19 cellular contexts compared by ENCODE assay signal in genomic region chr10:16314259-16314658, GRCh38.
A peak's percentile ranks its signal among the peaks of the same experiment; 100 is the strongest.
DNase-seq lines count a peak whose midpoint lies in the region; ATAC-seq and TF ChIP-seq lines count a peak whose summit lies in the region.
"Had no signal": no experiment of that assay in that cellular context is flagged by ENCODE, and none has a peak within 500 bp of the region (broad histone marks: within the 10 kb centered on the region; RNA-seq: fewer than 3 reads in every experiment).

No MANE protein-coding gene starts in this region.

- H4K8ac ChIP-seq in trophoblast cell (ENCODE audit: low read depth, low read length) = no peak overlapping the region

- no peak overlapping the region for H2AK5ac ChIP-seq in trophoblast cell (ENCODE audit: low read length)

- TF ChIP-seq RAD21 in SK-N-SH (IDR thresholded peaks at IDR 0.05; ENCODE audit: low read length) = no peak

- H3K9ac ChIP-seq in SK-N-SH = no peak overlapping the region
- H3K9ac ChIP-seq in trophoblast cell (ENCODE audit: low read length) = no peak overlapping the region

- H3K4ac ChIP-seq in trophoblast cell (ENCODE audit: low read depth, low read length) = no peak overlapping the region

- no peaks in the 10 kb centered on the region for H3K79me1 ChIP-seq in trophoblast cell (ENCODE audit: low read length)

- no peak overlapping the region for H3K18ac ChIP-seq in trophoblast cell (ENCODE audit: low read length)

- H3K9me2 ChIP-seq in SK-N-SH = no peaks in the 10 kb centered on the region

- H3K27me3 ChIP-seq in SK-N-SH (ENCODE audit: insufficient read depth) = no peaks in the 10 kb centered on the region
- no peaks in the 10 kb centered on the region for H3K27me3 ChIP-seq in WERI-Rb-1 (ENCODE audit: insufficient read depth, low read depth, severe bottlenecking)
- no peaks in the 10 kb centered on the region for H3K27me3 ChIP-seq in kidney epithelial cell (ENCODE audit: control insufficient read depth, insufficient read depth, low read length)
- no peaks in the 10 kb centered on the region for H3K27me3 ChIP-seq in trophoblast cell (ENCODE audit: insufficient read depth, low read length)
- H3K27me3 ChIP-seq: brain microvascular endothelial cell, right atrium auricular region, thyroid gland had no signal

- no peak overlapping the region for H2BK12ac ChIP-seq in trophoblast cell (ENCODE audit: low read length)

- H2BK120ac ChIP-seq in trophoblast cell (ENCODE audit: insufficient read depth, low read length, poor library complexity) = no peak overlapping the region

- no peak overlapping the region for H3K14ac ChIP-seq in trophoblast cell (ENCODE audit: low read length)

- no peak overlapping the region for H4K12ac ChIP-seq in trophoblast cell (ENCODE audit: low read depth, low read length)

- TF ChIP-seq EP300 in SK-N-SH (IDR thresholded peaks at IDR 0.05; ENCODE audit: borderline replicate concordance in 1 of 2, low read depth in 1 of 2, low read length in 1 of 2) = no peak

- H3K79me2 ChIP-seq in SK-N-SH (ENCODE audit: insufficient read depth) (no peaks in the 10 kb centered on the region), trophoblast cell (ENCODE audit: control insufficient read depth, insufficient read depth, low read length, poor library complexity) (no peaks in the 10 kb centered on the region)

- peaks cover 6% of the 10 kb centered on the region; the same call in 1 of the 2 replicates for H3K9me3 ChIP-seq in SK-N-SH
- no peaks in the 10 kb centered on the region for H3K9me3 ChIP-seq in WERI-Rb-1 (ENCODE audit: severe bottlenecking)
- H3K9me3 ChIP-seq in trophoblast cell (ENCODE audit: insufficient read depth, low read depth, low read length) = no peaks in the 10 kb centered on the region
- H3K9me3 ChIP-seq: thyroid gland had no signal

- H4K20me1 ChIP-seq in SK-N-SH (ENCODE audit: insufficient read depth) = no peaks in the 10 kb centered on the region

- H3K27ac ChIP-seq in SK-N-SH (ENCODE audit: low read depth in 2 of 2, low read length in 1 of 2) (no peak overlapping the region), WERI-Rb-1 (no peak overlapping the region), trophoblast cell (ENCODE audit: low read depth, low read length) (no peak overlapping the region)
- H3K27ac ChIP-seq: brain microvascular endothelial cell, right atrium auricular region, thyroid gland had no signal

- H2AFZ ChIP-seq in SK-N-SH (ENCODE audit: low read depth) (no peak overlapping the region), trophoblast cell (ENCODE audit: insufficient read depth, low read length, poor library complexity) (no peak overlapping the region)

- POLR2A ChIA-PET in SK-N-SH (lab: Yijun Ruan, JAX) = no interaction called here

- H3K4me2 ChIP-seq in SK-N-SH = no peak overlapping the region
- no peak overlapping the region for H3K4me2 ChIP-seq in trophoblast cell (ENCODE audit: low read length)

- H3K4me3 ChIP-seq in SK-N-SH (ENCODE audit: low read depth in 2 of 2, low read length in 1 of 2) (no peak overlapping the region), WERI-Rb-1 (ENCODE audit: low read depth, low read length) (no peak overlapping the region), kidney epithelial cell (ENCODE audit: low read depth, low read length) (no peak overlapping the region), trophoblast cell (ENCODE audit: low read depth, low read length) (no peak overlapping the region)
- H3K4me3 ChIP-seq: right atrium auricular region, thyroid gland had no signal

- no peak overlapping the region for H3K23ac ChIP-seq in trophoblast cell (ENCODE audit: low read length)

- H3K36me3 ChIP-seq in SK-N-SH (replicated peaks in 1 of 2; ENCODE audit: control insufficient read depth in 1 of 2, insufficient read depth in 2 of 2, low read length in 1 of 2) (no peaks in the 10 kb centered on the region), WERI-Rb-1 (no peaks in the 10 kb centered on the region), kidney epithelial cell (ENCODE audit: control insufficient read depth, insufficient read depth, low read length) (no peaks in the 10 kb centered on the region), trophoblast cell (ENCODE audit: control insufficient read depth in 1 of 2, insufficient read depth in 2 of 2, low read length in 2 of 2) (no peaks in the 10 kb centered on the region)
- H3K36me3 ChIP-seq: brain microvascular endothelial cell, right atrium auricular region, thyroid gland had no signal

- ATAC-seq in SK-N-SH treated with all-trans-retinoic acid at 6 μM for 48 hours (no peak), GM18867 (IDR thresholded peaks at IDR 0.05; ENCODE audit: unreplicated experiment) (peak; percentile 62)
- ATAC-seq: activated CD8-positive, alpha-beta T cell treated with anti-CD3 and anti-CD28 coated beads for 36 hours; activated T-cell treated with anti-CD3 and anti-CD28 coated beads, Interleukin-2, amount 50 U/mL, for 4 hours; T-cell had no signal

- DNase-seq in SK-N-SH (peak; percentile 4), WERI-Rb-1 (no peak), kidney epithelial cell (ENCODE audit: low read depth) (no peak), trophoblast cell (no peak), NCI-H1105 treated with DMSO at 0.1 percent for 48 hours (lab: John Stamatoyannopoulos, UW) (no peak), amniotic stem cell (lab: John Stamatoyannopoulos, UW) (no peak)
- DNase-seq: activated CD8-positive, alpha-beta T cell treated with anti-CD3 and anti-CD28 coated beads for 36 hours; activated naive CD8-positive, alpha-beta T cell treated with anti-CD3 and anti-CD28 coated beads, Interleukin-2, amount 10 ng/mL, durations not matched to agents 7 days and 5 days; activated T-cell treated with anti-CD3 and anti-CD28 coated beads, Interleukin-2, amount 50 U/mL, for 4 hours; brain microvascular endothelial cell; C1 segment of cervical spinal cord; foreskin melanocyte; NCI-H1436; stimulated activated naive B cell treated with anti-CD40 and anti-IgM and Interleukin-4, amounts not matched to agents 10 μg/mL and 1 μg/mL and 100 μg/mL, for 72 hours; T-cell; thyroid gland had no signal

- H3F3A ChIP-seq in SK-N-SH (replicated peaks; ENCODE audit: insufficient read depth) = no peaks in the 10 kb centered on the region

- no peak overlapping the region for H2BK5ac ChIP-seq in trophoblast cell (ENCODE audit: low read depth, low read length, poor library complexity)

- CTCF ChIA-PET in SK-N-SH (lab: Yijun Ruan, JAX) = interaction anchor here (0.6 to 1.0 kb wide), 2 partner anchors 33 to 582 kb away, joined by 3 read pairs; no protein-coding TSS in a partner anchor

- no peak overlapping the region for H4K91ac ChIP-seq in trophoblast cell (ENCODE audit: low read depth, low read length)

- no peaks in the 10 kb centered on the region for H3K4me1 ChIP-seq in SK-N-SH (ENCODE audit: control insufficient read depth in 1 of 2, insufficient read depth in 2 of 2, low read depth in 1 of 2, low read length in 1 of 2)
- no peaks in the 10 kb centered on the region for H3K4me1 ChIP-seq in trophoblast cell (ENCODE audit: control insufficient read depth in 1 of 2, insufficient read depth in 2 of 2, low read length in 2 of 2)
- H3K4me1 ChIP-seq: right atrium auricular region, thyroid gland had no signal

- TF ChIP-seq CTCF in SK-N-SH (IDR thresholded peaks at IDR 0.05) = no peak
- TF ChIP-seq CTCF in WERI-Rb-1 (IDR thresholded peaks at IDR 0.05; ENCODE audit: low read depth, low read length) = 0 out of 2 replicates have a peak, but pooled peaks have one; percentile 14
- TF ChIP-seq CTCF in kidney epithelial cell (IDR thresholded peaks at IDR 0.05; ENCODE audit: insufficient read depth, low read length, poor library complexity, severe bottlenecking) = peak; percentile 10

TF ChIP-seq in SK-N-SH, 30 proteins besides CTCF, POLR2A, EP300 and RAD21:
- no peak for TF ChIP-seq MAX (IDR thresholded peaks at IDR 0.05; ENCODE audit: low read depth)
- no peak for TF ChIP-seq TCF12 (IDR thresholded peaks at IDR 0.05)
- no peak for TF ChIP-seq FOSL2 (IDR thresholded peaks at IDR 0.05; ENCODE audit: borderline replicate concordance, low read depth)
- TF ChIP-seq IRF3 (IDR thresholded peaks at IDR 0.05; ENCODE audit: low read depth, low read length) = no peak

TF ChIP-seq in SK-N-SH treated with all-trans-retinoic acid at 6 μM for 48 hours, 23 proteins besides CTCF, POLR2A, EP300 and RAD21:
- TF ChIP-seq TCF4 (CRISPR knock-in tag; IDR thresholded peaks at IDR 0.05; ENCODE audit: borderline replicate concordance) (no peak), ZFP30 (CRISPR knock-in tag; IDR thresholded peaks at IDR 0.05) (no peak)
